Comparison of ENCODE assay signal across 1 cellular context in genomic region chr9:36316629-36317317, GRCh38.
TF ChIP-seq lines count a peak whose summit lies in the region.

No MANE protein-coding gene starts in this region.

TF ChIP-seq in HepG2, 621 proteins besides CTCF, POLR2A, EP300 and RAD21 (continued from another document):
- TF ChIP-seq, protein P1, sequence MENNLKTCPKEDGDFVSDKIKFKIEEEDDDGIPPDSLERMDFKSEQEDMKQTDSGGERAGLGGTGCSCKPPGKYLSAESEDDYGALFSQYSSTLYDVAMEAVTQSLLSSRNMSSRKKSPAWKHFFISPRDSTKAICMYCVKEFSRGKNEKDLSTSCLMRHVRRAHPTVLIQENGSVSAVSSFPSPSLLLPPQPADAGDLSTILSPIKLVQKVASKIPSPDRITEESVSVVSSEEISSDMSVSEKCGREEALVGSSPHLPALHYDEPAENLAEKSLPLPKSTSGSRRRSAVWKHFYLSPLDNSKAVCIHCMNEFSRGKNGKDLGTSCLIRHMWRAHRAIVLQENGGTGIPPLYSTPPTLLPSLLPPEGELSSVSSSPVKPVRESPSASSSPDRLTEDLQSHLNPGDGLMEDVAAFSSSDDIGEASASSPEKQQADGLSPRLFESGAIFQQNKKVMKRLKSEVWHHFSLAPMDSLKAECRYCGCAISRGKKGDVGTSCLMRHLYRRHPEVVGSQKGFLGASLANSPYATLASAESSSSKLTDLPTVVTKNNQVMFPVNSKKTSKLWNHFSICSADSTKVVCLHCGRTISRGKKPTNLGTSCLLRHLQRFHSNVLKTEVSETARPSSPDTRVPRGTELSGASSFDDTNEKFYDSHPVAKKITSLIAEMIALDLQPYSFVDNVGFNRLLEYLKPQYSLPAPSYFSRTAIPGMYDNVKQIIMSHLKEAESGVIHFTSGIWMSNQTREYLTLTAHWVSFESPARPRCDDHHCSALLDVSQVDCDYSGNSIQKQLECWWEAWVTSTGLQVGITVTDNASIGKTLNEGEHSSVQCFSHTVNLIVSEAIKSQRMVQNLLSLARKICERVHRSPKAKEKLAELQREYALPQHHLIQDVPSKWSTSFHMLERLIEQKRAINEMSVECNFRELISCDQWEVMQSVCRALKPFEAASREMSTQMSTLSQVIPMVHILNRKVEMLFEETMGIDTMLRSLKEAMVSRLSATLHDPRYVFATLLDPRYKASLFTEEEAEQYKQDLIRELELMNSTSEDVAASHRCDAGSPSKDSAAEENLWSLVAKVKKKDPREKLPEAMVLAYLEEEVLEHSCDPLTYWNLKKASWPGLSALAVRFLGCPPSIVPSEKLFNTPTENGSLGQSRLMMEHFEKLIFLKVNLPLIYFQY (CRISPR knock-in tag; IDR thresholded peaks at IDR 0.05; ENCODE audit: borderline replicate concordance), result no peak
- TF ChIP-seq ZGPAT (CRISPR knock-in tag; IDR thresholded peaks at IDR 0.05), result 0 out of 2 replicates have a peak, but pooled peaks have one; percentile 5
- no peak for TF ChIP-seq ZSCAN9 (CRISPR knock-in tag; IDR thresholded peaks at IDR 0.05; ENCODE audit: borderline replicate concordance)
- TF ChIP-seq GATAD2A (CRISPR knock-in tag; IDR thresholded peaks at IDR 0.05), result peak; percentile 43
- TF ChIP-seq HIVEP1 (CRISPR knock-in tag; IDR thresholded peaks at IDR 0.05), result no peak
- peak; percentile 71 for TF ChIP-seq ZNF768 (CRISPR knock-in tag; IDR thresholded peaks at IDR 0.05)
- TF ChIP-seq RCOR2 (CRISPR knock-in tag; IDR thresholded peaks at IDR 0.05), result peak; percentile 13; the same call in 1 of the 2 replicates
- TF ChIP-seq NAIF1 (CRISPR knock-in tag; IDR thresholded peaks at IDR 0.05; ENCODE audit: borderline replicate concordance), result peak; percentile 48; the same call in 1 of the 2 replicates
- TF ChIP-seq, protein P2, sequence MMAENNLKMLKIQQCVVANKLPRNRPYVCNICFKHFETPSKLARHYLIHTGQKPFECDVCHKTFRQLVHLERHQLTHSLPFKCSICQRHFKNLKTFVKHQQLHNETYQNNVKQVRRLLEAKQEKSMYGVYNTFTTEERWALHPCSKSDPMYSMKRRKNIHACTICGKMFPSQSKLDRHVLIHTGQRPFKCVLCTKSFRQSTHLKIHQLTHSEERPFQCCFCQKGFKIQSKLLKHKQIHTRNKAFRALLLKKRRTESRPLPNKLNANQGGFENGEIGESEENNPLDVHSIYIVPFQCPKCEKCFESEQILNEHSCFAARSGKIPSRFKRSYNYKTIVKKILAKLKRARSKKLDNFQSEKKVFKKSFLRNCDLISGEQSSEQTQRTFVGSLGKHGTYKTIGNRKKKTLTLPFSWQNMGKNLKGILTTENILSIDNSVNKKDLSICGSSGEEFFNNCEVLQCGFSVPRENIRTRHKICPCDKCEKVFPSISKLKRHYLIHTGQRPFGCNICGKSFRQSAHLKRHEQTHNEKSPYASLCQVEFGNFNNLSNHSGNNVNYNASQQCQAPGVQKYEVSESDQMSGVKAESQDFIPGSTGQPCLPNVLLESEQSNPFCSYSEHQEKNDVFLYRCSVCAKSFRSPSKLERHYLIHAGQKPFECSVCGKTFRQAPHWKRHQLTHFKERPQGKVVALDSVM (CRISPR knock-in tag; IDR thresholded peaks at IDR 0.05), result peak; percentile 94
- TF ChIP-seq, protein P3, sequence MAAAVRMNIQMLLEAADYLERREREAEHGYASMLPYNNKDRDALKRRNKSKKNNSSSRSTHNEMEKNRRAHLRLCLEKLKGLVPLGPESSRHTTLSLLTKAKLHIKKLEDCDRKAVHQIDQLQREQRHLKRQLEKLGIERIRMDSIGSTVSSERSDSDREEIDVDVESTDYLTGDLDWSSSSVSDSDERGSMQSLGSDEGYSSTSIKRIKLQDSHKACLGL (CRISPR knock-in tag; IDR thresholded peaks at IDR 0.05), result 0 out of 2 replicates have a peak, but pooled peaks have one; percentile 10
TF ChIP-seq in HepG2: peak in this region for 37.
